Comparison of ENCODE assay signal across 9 cellular contexts in the genomic region with DNA sequence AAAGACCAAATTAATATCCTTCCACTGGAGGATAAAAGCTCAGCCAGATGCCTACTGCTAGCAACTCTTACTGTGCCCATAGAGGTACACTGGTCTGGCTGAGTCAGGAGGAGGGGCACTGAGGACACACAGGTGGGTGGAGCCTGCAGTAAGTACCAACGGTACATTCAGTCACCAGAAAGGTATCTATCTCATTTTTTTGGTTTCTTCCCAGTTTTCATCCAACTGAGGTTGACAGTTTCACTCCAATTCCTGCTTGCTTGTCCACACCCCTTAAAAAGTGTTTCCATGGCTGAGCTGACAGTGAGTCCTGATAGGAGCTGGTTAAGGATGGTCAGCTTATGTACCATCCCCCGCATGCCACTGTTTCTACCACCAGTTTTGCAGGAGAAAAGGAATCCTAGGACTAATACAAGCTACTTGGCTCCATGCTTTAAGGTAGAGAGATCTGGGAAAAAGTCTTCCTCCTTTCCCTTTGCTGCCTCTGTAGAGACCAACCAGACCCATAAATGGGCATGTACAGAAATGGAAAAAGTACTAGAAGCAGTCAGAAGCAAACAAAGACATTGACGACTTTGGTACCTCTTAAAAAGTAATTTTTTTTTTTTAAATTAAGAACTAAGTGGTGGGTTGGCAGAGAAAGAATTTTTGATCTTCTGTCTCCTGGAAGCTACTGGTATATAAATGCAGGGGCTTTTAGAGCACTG. TPM values are rescaled to one million over a fixed set of nuclear protein-coding genes. Genes with fewer than 3 reads are reported as not detected.
DNase-seq lines count a peak whose midpoint lies in the region; ATAC-seq and TF ChIP-seq lines count a peak whose summit lies in the region.
"Had no signal": no experiment of that assay in that cellular context is flagged by ENCODE, and none has a peak within 500 bp of the region (broad histone marks: within the 10 kb centered on the region; RNA-seq: fewer than 3 reads in every experiment).

No MANE protein-coding gene starts in this region.

- H3K9me3 ChIP-seq in OCI-LY3 (ENCODE audit: insufficient read depth, low read length) (no peaks in the 10 kb centered on the region), gastrocnemius medialis (no peaks in the 10 kb centered on the region)

- no peak overlapping the region for H3K9ac ChIP-seq in OCI-LY3 (ENCODE audit: low read length)

- H3K4me2 ChIP-seq in OCI-LY3 (ENCODE audit: low read length): peak overlapping the region; percentile 98

- intact Hi-C loops in gastrocnemius medialis (cut with DNase I; ENCODE audit: low total_unique reads): loop anchor here (5.0 kb wide), 2 partner anchors 41 to 704 kb away; a partner anchor contains a TSS

- CTCF ChIA-PET in GM10248 (lab: Yijun Ruan, JAX): interaction anchor here (1.0 to 4.5 kb wide), 13 partner anchors 10 to 644 kb away, joined by 3 to 37 read pairs (median 5); no protein-coding TSS in a partner anchor

- in situ Hi-C loops in gastrocnemius medialis (cut with MboI; ENCODE audit: low sequenced_read_pairs in 4 of 4): loop anchor here (10.0 to 25.0 kb wide), 4 partner anchors 174 to 654 kb away; a partner anchor contains a TSS

- no peak overlapping the region for H2AFZ ChIP-seq in OCI-LY3 (ENCODE audit: low read depth, low read length)

- no peak for ATAC-seq in gastrocnemius medialis

- H3K79me2 ChIP-seq in OCI-LY3 (ENCODE audit: low read length): peaks cover 73% of the 10 kb centered on the region

- H3K27ac ChIP-seq in OCI-LY3 (ENCODE audit: low read length) (no peak overlapping the region), gastrocnemius medialis (peak overlapping the region in 1 of 4 donors; percentile 96)

- peaks cover 31% of the 10 kb centered on the region for H3K4me1 ChIP-seq in OCI-LY3 (ENCODE audit: low read length)
- peaks cover 35 to 42% of the 10 kb centered on the region in 2 donors for H3K4me1 ChIP-seq in gastrocnemius medialis

- TF ChIP-seq CTCF in GM12865 (IDR thresholded peaks at IDR 0.05; ENCODE audit: insufficient read depth, low read depth, low read length, missing control alignments) (no peak), OCI-LY3 (IDR thresholded peaks at IDR 0.05; ENCODE audit: low read depth, low read length) (no peak), epithelial cell of proximal tubule (conservative IDR thresholded peaks at IDR 0.05; ENCODE audit: low read depth, low read length) (no peak), gastrocnemius medialis (IDR thresholded peaks at IDR 0.05 in 4 of 5, conservative IDR thresholded peaks at IDR 0.05 in 1 of 5) (no peak), GM10248 (IDR thresholded peaks at IDR 0.05; ENCODE audit: control extremely low read depth, extremely low read depth, low read depth, missing control alignments) (no peak)

- TF ChIP-seq POLR2A in gastrocnemius medialis (IDR thresholded peaks at IDR 0.05): no peak

- H3K36me3 ChIP-seq in OCI-LY3 (replicated peaks; ENCODE audit: low read depth, low read length) (no peaks in the 10 kb centered on the region), gastrocnemius medialis (no peaks in the 10 kb centered on the region)

- H4K20me1 ChIP-seq in OCI-LY3 (ENCODE audit: insufficient read depth, low read length): peaks cover 28% of the 10 kb centered on the region

- H3K4me3 ChIP-seq in GM12865 (ENCODE audit: low read depth, low read length): peak overlapping the region; percentile 96
- peak overlapping the region; percentile 7; the same call in 1 of the 2 replicates for H3K4me3 ChIP-seq in OCI-LY3 (ENCODE audit: low read length)
- H3K4me3 ChIP-seq in epithelial cell of proximal tubule (ENCODE audit: low read depth, low read length): peak overlapping the region; percentile 92
- H3K4me3 ChIP-seq in gastrocnemius medialis: peak overlapping the region; percentile 76 to 97 (median 89)

- POLR2A ChIA-PET in GM10248 (lab: Yijun Ruan, JAX): interaction anchor here (0.6 to 1.2 kb wide), 4 partner anchors 9 to 34 kb away, joined by 3 read pairs; no protein-coding TSS in a partner anchor

- H3K27me3 ChIP-seq in OCI-LY3 (ENCODE audit: low read depth, low read length) (no peaks in the 10 kb centered on the region), gastrocnemius medialis (no peaks in the 10 kb centered on the region)

- peak; percentile 60 for DNase-seq in GM12865 (ENCODE audit: low read depth)
- DNase-seq in epithelial cell of proximal tubule (ENCODE audit: low read depth): no peak
- DNase-seq in gastrocnemius medialis: no peak
- DNase-seq in NCI-H2196 treated with DMSO at 0.1 percent for 48 hours (lab: John Stamatoyannopoulos, UW; ENCODE audit: unreplicated experiment): no peak
- DNase-seq in GM10248 (ENCODE audit: extremely low spot score): no peak
- DNase-seq in NCI-H748 treated with DMSO at 0.1 percent for 48 hours (lab: John Stamatoyannopoulos, UW): no peak
- no peak for DNase-seq in NCI-H2171 treated with DMSO at 0.1 percent for 48 hours (lab: John Stamatoyannopoulos, UW)
- DNase-seq: activated CD4-positive, alpha-beta T cell treated with anti-CD3 and anti-CD28 coated beads, Interleukin-2, amount 50 U/mL, for 4 hours had no signal

RNA-seq across cellular contexts. Expression of a gene that starts 3.2 kb away (rescaled TPM):
- total RNA-seq in epithelial cell of proximal tubule (32.0 and 52.8 TPM in 2 replicates), gastrocnemius medialis (10 to 100 TPM; 35.2 to 64.5 (median 42.9) TPM)

Comparison
In these comparisons a context has a peak if more than half of its experiments do, and no peak if none do; other contexts are left out.
1. H3K4me3 ChIP-seq: peak in every context shown above with its lines; median percentile 96 in GM12865; 92 in epithelial cell of proximal tubule; 89 in gastrocnemius medialis; 7 in OCI-LY3.